In the genomic region with DNA sequence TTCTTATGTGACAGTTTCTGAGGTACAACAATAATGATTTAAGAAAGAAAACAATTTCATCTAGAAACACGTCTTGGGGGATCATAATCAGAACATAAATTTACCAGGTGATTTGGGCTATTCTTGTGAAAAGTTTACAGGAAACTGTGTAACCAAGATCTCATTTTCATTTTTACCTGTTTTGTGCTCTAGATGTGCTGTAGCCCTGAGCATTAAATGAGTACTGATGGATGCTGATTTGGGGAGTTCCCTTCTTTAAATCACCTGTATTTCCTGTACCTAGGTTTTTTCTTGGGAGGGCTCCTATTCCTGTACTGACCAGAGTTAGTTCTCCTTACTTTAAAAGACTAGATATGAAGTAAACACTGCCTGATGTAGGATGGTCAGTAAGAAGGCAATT, we compare ENCODE assay signal across 18 cellular contexts. TPM values are rescaled to one million over a fixed set of nuclear protein-coding genes. Genes with fewer than 3 reads are reported as not detected.
A peak's percentile ranks its signal among the peaks of the same experiment; 100 is the strongest.
DNase-seq lines count a peak whose midpoint lies in the region; ATAC-seq and TF ChIP-seq lines count a peak whose summit lies in the region.
"Had no signal": no experiment of that assay in that cellular context is flagged by ENCODE, and none has a peak within 500 bp of the region (broad histone marks: within the 10 kb centered on the region; RNA-seq: fewer than 3 reads in every experiment).

No MANE protein-coding gene starts in this region.

- H3K9me3 ChIP-seq in Karpas-422 (ENCODE audit: low read length): no peaks in the 10 kb centered on the region
- H3K9me3 ChIP-seq: tibial nerve had no signal

- peaks cover 98% of the 10 kb centered on the region for H4K20me1 ChIP-seq in Karpas-422 (ENCODE audit: insufficient read depth, low read depth, low read length)

- no peak overlapping the region for H3K9ac ChIP-seq in Karpas-422 (ENCODE audit: low read length)

- peaks cover 32% of the 10 kb centered on the region for H3K36me3 Mint-ChIP-seq in activated CD4-positive, alpha-beta T cell treated with anti-CD3 and anti-CD28 coated beads for 36 hours (ENCODE audit: low read depth)
- H3K36me3 Mint-ChIP-seq in activated naive CD4-positive, alpha-beta T cell treated with anti-CD3 and anti-CD28 coated beads, Interleukin-2, amount 50 U/mL, for 72 hours: peaks cover 0 to 2% of the 10 kb centered on the region in 2 donors
- peaks cover 0 to 36% (median 0%) of the 10 kb centered on the region in 3 donors for H3K36me3 Mint-ChIP-seq in naive thymus-derived CD8-positive, alpha-beta T cell

- H3K27me3 ChIP-seq in Karpas-422 (ENCODE audit: low read length): no peaks in the 10 kb centered on the region
- H3K27me3 ChIP-seq: tibial nerve had no signal

- no peak overlapping the region for H3K4me3 ChIP-seq in Karpas-422 (ENCODE audit: low read length)
- H3K4me3 ChIP-seq: lung, skin epidermis, tibial nerve had no signal

- intact Hi-C loops in activated CD4-positive, alpha-beta T cell treated with anti-CD3 and anti-CD28 coated beads for 36 hours (cut with DNase I, micrococcal nuclease): loop anchor here in 1 of 2 experiments (1.0 kb wide), 1 partner anchor 13 kb away; a partner anchor contains a TSS
- intact Hi-C loops in Right ventricle myocardium superior (cut with DNase I): no loop called here

- peaks cover 100% of the 10 kb centered on the region for H3K79me2 ChIP-seq in Karpas-422 (ENCODE audit: low read length)

- no peaks in the 10 kb centered on the region for H3K9me2 ChIP-seq in Karpas-422 (replicated peaks; ENCODE audit: insufficient read depth, low read length)

- H3K27ac ChIP-seq in Karpas-422 (ENCODE audit: low read length): no peak overlapping the region
- H3K27ac ChIP-seq: C4-2B, RWPE1, skin epidermis, tibial nerve had no signal

- H2AFZ ChIP-seq in Karpas-422 (ENCODE audit: low read length): no peak overlapping the region

- no peak for TF ChIP-seq CTCF in GM10248 (IDR thresholded peaks at IDR 0.05; ENCODE audit: control extremely low read depth, extremely low read depth, low read depth, missing control alignments)

- DNase-seq in activated CD4-positive, alpha-beta T cell treated with anti-CD3 and anti-CD28 coated beads for 36 hours: no peak
- no peak for DNase-seq in activated CD4-positive, alpha-beta T cell treated with anti-CD3 and anti-CD28 coated beads for 4 hours
- DNase-seq in Karpas-422 (no peak), Right ventricle myocardium superior (no peak), GM10248 (ENCODE audit: extremely low spot score) (no peak)
- no peak for DNase-seq in activated naive CD4-positive, alpha-beta T cell treated with anti-CD3 and anti-CD28 coated beads, Interleukin-2, amount 50 U/mL, for 72 hours (ENCODE audit: low spot score in 2 of 2)
- no peak for DNase-seq in naive thymus-derived CD8-positive, alpha-beta T cell
- DNase-seq: activated B cell treated with CpG ODN at 0.5 μM for 24 hours, NCI-H1417, NCI-H2171 treated with DMSO at 0.1 percent for 48 hours had no signal

- H3K9me3 Mint-ChIP-seq in activated CD4-positive, alpha-beta T cell treated with anti-CD3 and anti-CD28 coated beads for 36 hours (ENCODE audit: low read depth): no peaks in the 10 kb centered on the region
- H3K9me3 Mint-ChIP-seq in activated naive CD4-positive, alpha-beta T cell treated with anti-CD3 and anti-CD28 coated beads, Interleukin-2, amount 50 U/mL, for 72 hours: no peaks in the 10 kb centered on the region
- H3K9me3 Mint-ChIP-seq in naive thymus-derived CD8-positive, alpha-beta T cell: no peaks in the 10 kb centered on the region
- H3K9me3 Mint-ChIP-seq: activated B cell treated with CpG ODN at 0.5 μM for 24 hours; dendritic cell treated with granulocyte-macrophage colony-stimulating factor and Interleukin-4, amounts not matched to agents 40 ng/mL and 50 ng/mL, for 4 days had no signal

- peak overlapping the region; percentile 75 for H3K27ac Mint-ChIP-seq in activated CD4-positive, alpha-beta T cell treated with anti-CD3 and anti-CD28 coated beads for 36 hours
- peak overlapping the region; percentile 14 to 83 for H3K27ac Mint-ChIP-seq in activated naive CD4-positive, alpha-beta T cell treated with anti-CD3 and anti-CD28 coated beads, Interleukin-2, amount 50 U/mL, for 72 hours
- H3K27ac Mint-ChIP-seq in naive thymus-derived CD8-positive, alpha-beta T cell: peak overlapping the region in 6 of 10 donors; percentile 9 to 82 (median 70)
- H3K27ac Mint-ChIP-seq: activated B cell treated with CpG ODN at 0.5 μM for 24 hours; dendritic cell treated with granulocyte-macrophage colony-stimulating factor and Interleukin-4, amounts not matched to agents 40 ng/mL and 50 ng/mL, for 4 days; progenitor cell of endocrine pancreas had no signal

- CTCF ChIA-PET in activated CD4-positive, alpha-beta T cell treated with anti-CD3 and anti-CD28 coated beads for 36 hours (lab: Charles Lee): interaction anchor here (0.9 to 2.5 kb wide), 6 partner anchors 11 to 257 kb away, joined by 3 to 9 read pairs (median 4); a partner anchor contains a TSS
- CTCF ChIA-PET in GM10248 (lab: Yijun Ruan, JAX): interaction anchor here (1.0 to 1.8 kb wide), 4 partner anchors 9 to 38 kb away, joined by 3 to 5 read pairs (median 4); no protein-coding TSS in a partner anchor

- H3K27me3 Mint-ChIP-seq in activated CD4-positive, alpha-beta T cell treated with anti-CD3 and anti-CD28 coated beads for 36 hours: no peaks in the 10 kb centered on the region
- H3K27me3 Mint-ChIP-seq in naive thymus-derived CD8-positive, alpha-beta T cell: no peaks in the 10 kb centered on the region
- H3K27me3 Mint-ChIP-seq: activated B cell treated with CpG ODN at 0.5 μM for 24 hours; dendritic cell treated with granulocyte-macrophage colony-stimulating factor and Interleukin-4, amounts not matched to agents 40 ng/mL and 50 ng/mL, for 4 days; progenitor cell of endocrine pancreas had no signal

- ATAC-seq in activated CD4-positive, alpha-beta T cell treated with anti-CD3 and anti-CD28 coated beads for 36 hours: peak; percentile 59
- ATAC-seq in activated naive CD4-positive, alpha-beta T cell treated with anti-CD3 and anti-CD28 coated beads, Interleukin-2, amount 50 U/mL, for 72 hours: peak; percentile 42 to 51
- ATAC-seq in naive thymus-derived CD8-positive, alpha-beta T cell: peak; percentile 24 to 58
- ATAC-seq in Right ventricle myocardium superior (ENCODE audit: poor library complexity) (no peak), GM21515 (IDR thresholded peaks at IDR 0.05; ENCODE audit: unreplicated experiment) (no peak)

- peaks cover 80% of the 10 kb centered on the region for H3K4me1 ChIP-seq in Karpas-422 (ENCODE audit: low read length)

- H3K4me3 Mint-ChIP-seq in activated CD4-positive, alpha-beta T cell treated with anti-CD3 and anti-CD28 coated beads for 36 hours: peak overlapping the region; percentile 3
- peak overlapping the region; percentile 2 to 66 (median 56) for H3K4me3 Mint-ChIP-seq in naive thymus-derived CD8-positive, alpha-beta T cell
- H3K4me3 Mint-ChIP-seq: dendritic cell treated with granulocyte-macrophage colony-stimulating factor and Interleukin-4, amounts not matched to agents 40 ng/mL and 50 ng/mL, for 4 days had no signal

- peaks cover 5% of the 10 kb centered on the region; the same call in 1 of the 2 replicates for H3K36me3 ChIP-seq in Karpas-422 (ENCODE audit: insufficient read depth, low read length)
- H3K36me3 ChIP-seq: tibial nerve had no signal

- peaks cover 94% of the 10 kb centered on the region for H3K4me1 Mint-ChIP-seq in activated CD4-positive, alpha-beta T cell treated with anti-CD3 and anti-CD28 coated beads for 36 hours
- H3K4me1 Mint-ChIP-seq in naive thymus-derived CD8-positive, alpha-beta T cell: peaks cover 39 to 97% (median 92%) of the 10 kb centered on the region in 4 donors

- peak overlapping the region; percentile 40 for H3K4me2 ChIP-seq in Karpas-422 (ENCODE audit: low read depth, low read length, poor library complexity, severe bottlenecking)

- POLR2A ChIA-PET in activated CD4-positive, alpha-beta T cell treated with anti-CD3 and anti-CD28 coated beads for 36 hours (lab: Charles Lee): interaction anchor here (0.7 to 1.3 kb wide), 2 partner anchors 9 to 26 kb away, joined by 4 to 7 read pairs; no protein-coding TSS in a partner anchor
- POLR2A ChIA-PET in naive thymus-derived CD8-positive, alpha-beta T cell (lab: Charles Lee): interaction anchor here (4.6 kb wide), 1 partner anchor 12 kb away, joined by 31 read pairs; a partner anchor contains a TSS
- POLR2A ChIA-PET in GM10248 (lab: Yijun Ruan, JAX): no interaction called here

RNA-seq across cellular contexts. Expression of a gene that starts 12.7 kb away (rescaled TPM):
- 100 to 1,000 TPM; 113 to 133 TPM for total RNA-seq in activated CD4-positive, alpha-beta T cell treated with anti-CD3 and anti-CD28 coated beads for 36 hours
- 188 and 245 TPM in 2 replicates for total RNA-seq in Karpas-422 (2014; rRNA removed; shearing (Covaris generic); ENCODE audit: low replicate concordance)
- 100 to 1,000 TPM; 160 to 182 TPM for total RNA-seq in activated naive CD4-positive, alpha-beta T cell treated with anti-CD3 and anti-CD28 coated beads, Interleukin-2, amount 50 U/mL, for 72 hours
- 100 to 1,000 TPM; 259 to 272 TPM for total RNA-seq in naive thymus-derived CD8-positive, alpha-beta T cell
- polyA plus RNA-seq in naive thymus-derived CD8-positive, alpha-beta T cell: 100 to 1,000 TPM; 323 to 351 (median 327) TPM
- 111 TPM for total RNA-seq in Right ventricle myocardium superior

RNA-seq across cellular contexts. Expression of a gene that starts 35.5 kb away (rescaled TPM):
- 100 to 1,000 TPM; 101 to 126 TPM for total RNA-seq in activated CD4-positive, alpha-beta T cell treated with anti-CD3 and anti-CD28 coated beads for 36 hours
- total RNA-seq in Karpas-422 (2014; rRNA removed; shearing (Covaris generic); ENCODE audit: low replicate concordance): 111 and 113 TPM in 2 replicates
- 100 to 1,000 TPM in 1 of 2 donors, 10 to 100 TPM in 1; 85.7 to 111 TPM for total RNA-seq in activated naive CD4-positive, alpha-beta T cell treated with anti-CD3 and anti-CD28 coated beads, Interleukin-2, amount 50 U/mL, for 72 hours
- 100 to 1,000 TPM; 129 to 150 TPM for total RNA-seq in naive thymus-derived CD8-positive, alpha-beta T cell
- polyA plus RNA-seq in naive thymus-derived CD8-positive, alpha-beta T cell: 100 to 1,000 TPM; 359 to 455 (median 406) TPM
- total RNA-seq in Right ventricle myocardium superior: 142 TPM

Comparison
In these comparisons a context has a peak if more than half of its experiments do, and no peak if none do; other contexts are left out.
1. ATAC-seq: peak in activated CD4-positive, alpha-beta T cell treated with anti-CD3 and anti-CD28 coated beads for 36 hours (single experiment), activated naive CD4-positive, alpha-beta T cell treated with anti-CD3 and anti-CD28 coated beads, Interleukin-2, amount 50 U/mL, for 72 hours (2 of 2) and naive thymus-derived CD8-positive, alpha-beta T cell (2 of 2); none in Right ventricle myocardium superior (single experiment) and GM21515 (single experiment).
2. Peak in every context shown above with its lines, with median percentiles within 50 percentile points of each other: H3K27ac Mint-ChIP-seq.